9 cellular contexts compared by ENCODE assay signal in genomic region chr12:68067762-68068376, GRCh38.
A peak's percentile ranks its signal among the peaks of the same experiment; 100 is the strongest.
DNase-seq lines count a peak whose midpoint lies in the region; ATAC-seq, FAIRE-seq and TF ChIP-seq lines count a peak whose summit lies in the region.
"Had no signal": no experiment of that assay in that cellular context is flagged by ENCODE, and none has a peak within 500 bp of the region (broad histone marks: within the 10 kb centered on the region; RNA-seq: fewer than 3 reads in every experiment).

No MANE protein-coding gene starts in this region.

- H3K27ac Mint-ChIP-seq in neural crest cell (ENCODE audit: unreplicated experiment) = no peak overlapping the region

- H3K4me3 Mint-ChIP-seq in neural crest cell = no peak overlapping the region

- H3K4me1 Mint-ChIP-seq in neural crest cell = no peaks in the 10 kb centered on the region

- peak; percentile 36 for TF ChIP-seq CTCF in astrocyte of the cerebellum (IDR thresholded peaks at IDR 0.05; ENCODE audit: low read depth, low read length, missing control alignments)
- TF ChIP-seq CTCF in neural crest cell (conservative IDR thresholded peaks at IDR 0.05) = peak; percentile 50

- in situ Hi-C loops in astrocyte of the cerebellum (cut with HindIII; ENCODE audit: low sequenced_read_pairs) = no loop called here

- no peak for FAIRE-seq in urothelium cell line (lab: Jason Lieb, UNC)
- FAIRE-seq: colon had no signal

- ATAC-seq in HG02884 (IDR thresholded peaks at IDR 0.05; ENCODE audit: unreplicated experiment) = no peak

- DNase-seq in NCI-H82 (lab: John Stamatoyannopoulos, UW) = peak; percentile 19
- no peak for DNase-seq in NCI-H82 treated with DMSO at 0.1 percent for 48 hours (lab: John Stamatoyannopoulos, UW; ENCODE audit: unreplicated experiment)
- DNase-seq in Jurkat, Clone E6-1 (ENCODE audit: low read depth, low spot score) = peak; percentile 44
- no peak for DNase-seq in astrocyte of the cerebellum (ENCODE audit: low read depth)
- DNase-seq in neural crest cell (ENCODE audit: low read depth, low spot score) = no peak
- DNase-seq in urothelium cell line (ENCODE audit: low spot score) = no peak
- no peak for DNase-seq in NCI-H1417 treated with DMSO at 0.1 percent for 48 hours (lab: John Stamatoyannopoulos, UW)

- peaks cover 14% of the 10 kb centered on the region for H3K36me3 Mint-ChIP-seq in neural crest cell (ENCODE audit: low read depth)

- H3K27me3 Mint-ChIP-seq in neural crest cell (ENCODE audit: low read depth) = peaks cover 10% of the 10 kb centered on the region

- no peak overlapping the region for H3K4me3 ChIP-seq in Jurkat, Clone E6-1 (ENCODE audit: low read length)
- no peak overlapping the region for H3K4me3 ChIP-seq in astrocyte of the cerebellum (ENCODE audit: low read depth, low read length)

- peaks cover 17% of the 10 kb centered on the region for H3K9me3 Mint-ChIP-seq in neural crest cell

Comparison
In these comparisons a context has a peak if more than half of its experiments do, and no peak if none do; other contexts are left out.
1. DNase-seq: peak in NCI-H82 (single experiment) and Jurkat, Clone E6-1 (single experiment); none in NCI-H82 treated with DMSO at 0.1 percent for 48 hours (single experiment), astrocyte of the cerebellum (single experiment), neural crest cell (single experiment), urothelium cell line (single experiment) and NCI-H1417 treated with DMSO at 0.1 percent for 48 hours (single experiment).